9 cellular contexts compared by ENCODE assay signal in the genomic region with DNA sequence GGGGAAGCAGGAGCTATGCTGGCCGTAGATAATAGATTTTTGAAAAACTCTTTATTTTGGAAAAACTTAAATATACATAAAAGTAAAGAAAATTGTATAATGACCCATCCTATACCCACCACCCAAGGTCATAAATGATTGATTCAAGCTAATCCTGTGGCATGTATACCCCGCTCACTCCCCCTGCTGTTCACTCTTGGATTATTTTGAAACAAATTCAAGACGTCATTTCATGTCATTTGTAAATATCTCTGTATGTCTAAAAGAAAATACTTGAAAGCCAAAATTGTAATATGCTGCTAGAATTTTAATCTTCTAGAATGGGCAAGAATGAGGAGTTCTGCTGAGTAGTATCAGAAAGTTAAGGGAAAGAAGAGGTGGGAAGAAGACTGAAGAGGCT.
DNase-seq lines count a peak whose midpoint lies in the region; ATAC-seq and TF ChIP-seq lines count a peak whose summit lies in the region.
"Had no signal": no experiment of that assay in that cellular context is flagged by ENCODE, and none has a peak within 500 bp of the region (broad histone marks: within the 10 kb centered on the region; RNA-seq: fewer than 3 reads in every experiment).

No MANE protein-coding gene starts in this region.

- peaks cover 5% of the 10 kb centered on the region for H3K27me3 Mint-ChIP-seq in endothelial cell (ENCODE audit: unreplicated experiment)
- peaks cover 3% of the 10 kb centered on the region for H3K27me3 Mint-ChIP-seq in neural progenitor cell (ENCODE audit: insufficient read depth, low read depth)
- H3K27me3 Mint-ChIP-seq in activated CD4-positive, alpha-beta memory T cell treated with anti-CD3 and anti-CD28 coated beads, Interleukin-2, amount 10 ng/mL, durations not matched to agents 7 days and 5 days = no peaks in the 10 kb centered on the region
- H3K27me3 Mint-ChIP-seq in activated naive CD4-positive, alpha-beta T cell treated with anti-CD3 and anti-CD28 coated beads, Interleukin-2, amount 10 ng/mL, durations not matched to agents 7 days and 5 days = no peaks in the 10 kb centered on the region

- H3K4me3 Mint-ChIP-seq in endothelial cell (ENCODE audit: unreplicated experiment) (no peak overlapping the region), neural progenitor cell (no peak overlapping the region)
- H3K4me3 Mint-ChIP-seq in activated CD4-positive, alpha-beta memory T cell treated with anti-CD3 and anti-CD28 coated beads, Interleukin-2, amount 10 ng/mL, durations not matched to agents 7 days and 5 days = no peak overlapping the region
- no peak overlapping the region for H3K4me3 Mint-ChIP-seq in activated naive CD4-positive, alpha-beta T cell treated with anti-CD3 and anti-CD28 coated beads, Interleukin-2, amount 10 ng/mL, durations not matched to agents 7 days and 5 days

- no peak overlapping the region for H3K27ac Mint-ChIP-seq in endothelial cell (ENCODE audit: unreplicated experiment)
- H3K27ac Mint-ChIP-seq in neural progenitor cell = no peak overlapping the region
- H3K27ac Mint-ChIP-seq in activated CD4-positive, alpha-beta memory T cell treated with anti-CD3 and anti-CD28 coated beads, Interleukin-2, amount 10 ng/mL, durations not matched to agents 7 days and 5 days = no peak overlapping the region
- H3K27ac Mint-ChIP-seq in activated naive CD4-positive, alpha-beta T cell treated with anti-CD3 and anti-CD28 coated beads, Interleukin-2, amount 10 ng/mL, durations not matched to agents 7 days and 5 days = no peak overlapping the region

- no peaks in the 10 kb centered on the region for H3K9me3 ChIP-seq in neural progenitor cell (ENCODE audit: low read depth)

- H3K4me1 ChIP-seq in neural progenitor cell = peaks cover 30% of the 10 kb centered on the region

- peaks cover 7% of the 10 kb centered on the region for H3F3A ChIP-seq in neural progenitor cell (ENCODE audit: low read depth)

- H2AFZ ChIP-seq in neural progenitor cell (replicated peaks) = no peak overlapping the region

- no peak overlapping the region for H3K4me3 ChIP-seq in neural progenitor cell

- no peak overlapping the region for H3K4me2 ChIP-seq in neural progenitor cell

- no peaks in the 10 kb centered on the region for H3K36me3 ChIP-seq in neural progenitor cell

- H3K27ac ChIP-seq in neural progenitor cell = peak overlapping the region; percentile 30

- peaks cover 9% of the 10 kb centered on the region for H3K4me1 Mint-ChIP-seq in endothelial cell (ENCODE audit: unreplicated experiment)
- H3K4me1 Mint-ChIP-seq in neural progenitor cell = peaks cover 21% of the 10 kb centered on the region
- H3K4me1 Mint-ChIP-seq in activated CD4-positive, alpha-beta memory T cell treated with anti-CD3 and anti-CD28 coated beads, Interleukin-2, amount 10 ng/mL, durations not matched to agents 7 days and 5 days = no peaks in the 10 kb centered on the region
- H3K4me1 Mint-ChIP-seq in activated naive CD4-positive, alpha-beta T cell treated with anti-CD3 and anti-CD28 coated beads, Interleukin-2, amount 10 ng/mL, durations not matched to agents 7 days and 5 days = no peaks in the 10 kb centered on the region

- no peaks in the 10 kb centered on the region for H3K9me3 Mint-ChIP-seq in endothelial cell (ENCODE audit: unreplicated experiment)
- peaks cover 12% of the 10 kb centered on the region for H3K9me3 Mint-ChIP-seq in neural progenitor cell
- H3K9me3 Mint-ChIP-seq in activated CD4-positive, alpha-beta memory T cell treated with anti-CD3 and anti-CD28 coated beads, Interleukin-2, amount 10 ng/mL, durations not matched to agents 7 days and 5 days = no peaks in the 10 kb centered on the region
- H3K9me3 Mint-ChIP-seq in activated naive CD4-positive, alpha-beta T cell treated with anti-CD3 and anti-CD28 coated beads, Interleukin-2, amount 10 ng/mL, durations not matched to agents 7 days and 5 days = no peaks in the 10 kb centered on the region

- H3K9ac ChIP-seq in neural progenitor cell = no peak overlapping the region

- H3K36me3 Mint-ChIP-seq in endothelial cell (ENCODE audit: low read depth, unreplicated experiment) (peaks cover 9% of the 10 kb centered on the region), neural progenitor cell (peaks cover 7% of the 10 kb centered on the region)
- H3K36me3 Mint-ChIP-seq in activated CD4-positive, alpha-beta memory T cell treated with anti-CD3 and anti-CD28 coated beads, Interleukin-2, amount 10 ng/mL, durations not matched to agents 7 days and 5 days (ENCODE audit: low read depth) = no peaks in the 10 kb centered on the region
- no peaks in the 10 kb centered on the region for H3K36me3 Mint-ChIP-seq in activated naive CD4-positive, alpha-beta T cell treated with anti-CD3 and anti-CD28 coated beads, Interleukin-2, amount 10 ng/mL, durations not matched to agents 7 days and 5 days

- H4K20me1 ChIP-seq in neural progenitor cell (ENCODE audit: low read depth) = peaks cover 6% of the 10 kb centered on the region

- CTCF ChIA-PET in activated CD4-positive, alpha-beta memory T cell treated with anti-CD3 and anti-CD28 coated beads, Interleukin-2, amount 10 ng/mL, durations not matched to agents 7 days and 5 days (lab: Charles Lee) = no interaction called here
- CTCF ChIA-PET in activated naive CD4-positive, alpha-beta T cell treated with anti-CD3 and anti-CD28 coated beads, Interleukin-2, amount 10 ng/mL, durations not matched to agents 7 days and 5 days (lab: Charles Lee) = no interaction called here

- POLR2A ChIA-PET in activated CD4-positive, alpha-beta memory T cell treated with anti-CD3 and anti-CD28 coated beads, Interleukin-2, amount 10 ng/mL, durations not matched to agents 7 days and 5 days (lab: Charles Lee) = no interaction called here

- TF ChIP-seq CTCF in endothelial cell (IDR thresholded peaks at IDR 0.05; ENCODE audit: unreplicated experiment) (peak; percentile 41), neural progenitor cell (IDR thresholded peaks at IDR 0.05) (peak; percentile 63)

- DNase-seq in GM03348 (ENCODE audit: low spot score) (peak; percentile 30), NCI-H82 treated with DMSO at 0.1 percent for 48 hours (lab: John Stamatoyannopoulos, UW; ENCODE audit: unreplicated experiment) (peak; percentile 2), endothelial cell (ENCODE audit: low spot score) (no peak), neural progenitor cell (ENCODE audit: low spot score) (peak; percentile 22), DMS114 treated with DMSO at 0.1 percent for 48 hours (lab: John Stamatoyannopoulos, UW; ENCODE audit: unreplicated experiment) (no peak)
- DNase-seq in activated CD4-positive, alpha-beta memory T cell treated with anti-CD3 and anti-CD28 coated beads, Interleukin-2, amount 10 ng/mL, durations not matched to agents 7 days and 5 days = no peak
- no peak for DNase-seq in activated naive CD4-positive, alpha-beta T cell treated with anti-CD3 and anti-CD28 coated beads, Interleukin-2, amount 10 ng/mL, durations not matched to agents 7 days and 5 days
- DNase-seq: NCI-H1436 treated with DMSO at 0.1 percent for 48 hours had no signal

- no peaks in the 10 kb centered on the region for H3K79me2 ChIP-seq in neural progenitor cell (ENCODE audit: low read depth)

- H3K27me3 ChIP-seq in neural progenitor cell = no peaks in the 10 kb centered on the region

- ATAC-seq in HG03045 (IDR thresholded peaks at IDR 0.05; ENCODE audit: unreplicated experiment) = no peak

Comparison
In these comparisons a context has a peak if more than half of its experiments do, and no peak if none do; other contexts are left out.
1. DNase-seq: peak in GM03348 (single experiment), NCI-H82 treated with DMSO at 0.1 percent for 48 hours (single experiment) and neural progenitor cell (single experiment); none in endothelial cell (single experiment), DMS114 treated with DMSO at 0.1 percent for 48 hours (single experiment), activated CD4-positive, alpha-beta memory T cell treated with anti-CD3 and anti-CD28 coated beads, Interleukin-2, amount 10 ng/mL, durations not matched to agents 7 days and 5 days (single experiment) and activated naive CD4-positive, alpha-beta T cell treated with anti-CD3 and anti-CD28 coated beads, Interleukin-2, amount 10 ng/mL, durations not matched to agents 7 days and 5 days (single experiment).